ENCODE assay signal across 1 cellular context in the genomic region with DNA sequence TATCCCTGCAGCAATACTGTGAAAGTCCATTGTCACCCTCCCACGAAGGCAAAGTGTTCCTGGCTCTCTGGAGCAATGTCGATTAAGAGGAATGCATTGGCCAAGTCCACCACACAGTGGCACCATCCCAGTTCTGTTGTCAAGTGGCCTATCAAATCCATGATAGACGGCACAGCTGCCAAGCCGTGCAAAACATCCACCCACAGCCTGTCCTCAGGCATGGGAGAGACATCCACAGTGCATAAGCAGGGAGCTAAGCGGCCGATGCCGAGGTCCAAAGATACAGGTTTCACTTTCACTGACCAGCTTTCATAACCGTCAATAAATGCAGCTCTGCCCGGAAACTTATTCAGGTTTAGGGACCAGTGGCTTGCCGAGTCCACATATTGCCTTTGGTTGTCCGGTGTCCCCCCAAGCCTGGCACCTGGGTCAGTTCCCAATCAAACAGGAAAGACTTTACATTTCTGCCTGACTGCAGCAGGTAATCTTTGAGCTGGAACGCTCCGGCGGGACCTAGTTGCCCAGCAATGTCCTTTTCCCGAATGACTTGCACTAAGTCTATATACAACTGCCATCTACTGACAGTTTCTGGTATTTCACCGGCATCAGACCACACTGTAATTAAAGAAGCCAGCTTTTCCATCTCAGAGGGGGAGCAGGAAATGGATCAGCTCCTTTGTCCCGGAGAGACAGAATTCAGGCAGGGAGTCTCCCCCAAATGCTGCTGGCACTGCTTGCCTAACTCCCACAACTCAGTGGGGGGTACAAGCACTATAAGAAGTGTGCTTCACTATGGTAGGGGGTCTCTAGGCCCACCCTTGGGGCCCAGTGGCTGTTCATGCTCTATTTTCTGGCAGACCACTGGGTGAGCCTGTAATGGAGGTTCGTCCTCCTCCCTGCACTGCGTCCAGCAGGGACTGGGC.
A peak's percentile ranks its signal among the peaks of the same experiment; 100 is the strongest.
TF ChIP-seq lines count a peak whose summit lies in the region.

No MANE protein-coding gene starts in this region.

TF ChIP-seq in HEK293, 187 proteins besides CTCF, POLR2A, EP300 and RAD21 (continued from another document):
- TF ChIP-seq, protein P1, sequence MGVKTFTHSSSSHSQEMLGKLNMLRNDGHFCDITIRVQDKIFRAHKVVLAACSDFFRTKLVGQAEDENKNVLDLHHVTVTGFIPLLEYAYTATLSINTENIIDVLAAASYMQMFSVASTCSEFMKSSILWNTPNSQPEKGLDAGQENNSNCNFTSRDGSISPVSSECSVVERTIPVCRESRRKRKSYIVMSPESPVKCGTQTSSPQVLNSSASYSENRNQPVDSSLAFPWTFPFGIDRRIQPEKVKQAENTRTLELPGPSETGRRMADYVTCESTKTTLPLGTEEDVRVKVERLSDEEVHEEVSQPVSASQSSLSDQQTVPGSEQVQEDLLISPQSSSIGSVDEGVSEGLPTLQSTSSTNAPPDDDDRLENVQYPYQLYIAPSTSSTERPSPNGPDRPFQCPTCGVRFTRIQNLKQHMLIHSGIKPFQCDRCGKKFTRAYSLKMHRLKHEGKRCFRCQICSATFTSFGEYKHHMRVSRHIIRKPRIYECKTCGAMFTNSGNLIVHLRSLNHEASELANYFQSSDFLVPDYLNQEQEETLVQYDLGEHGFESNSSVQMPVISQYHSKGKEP (tag by site-specific recombination; IDR thresholded peaks at IDR 0.05): no peak
- peak; percentile 50; the same call in 1 of the 2 replicates for TF ChIP-seq ZSCAN30 (tag by site-specific recombination; IDR thresholded peaks at IDR 0.05)
- TF ChIP-seq ZNF600 (tag by site-specific recombination; IDR thresholded peaks at IDR 0.05): peak; percentile 84
- TF ChIP-seq IKZF3 (tag by site-specific recombination; IDR thresholded peaks at IDR 0.05): peak; percentile 39; the same call in 1 of the 2 replicates
- TF ChIP-seq SCRT2 (tag by site-specific recombination; IDR thresholded peaks at IDR 0.05): peak; percentile 26; the same call in 1 of the 2 replicates
- TF ChIP-seq ZNF366 (tag by site-specific recombination; conservative IDR thresholded peaks at IDR 0.05): peak; percentile 13; the same call in 1 of the 2 replicates
- no peak for TF ChIP-seq ZNF596 (tag by site-specific recombination; IDR thresholded peaks at IDR 0.05)
- TF ChIP-seq ZBTB17 (tag by site-specific recombination; IDR thresholded peaks at IDR 0.05): peak; percentile 95
- TF ChIP-seq, protein P2, sequence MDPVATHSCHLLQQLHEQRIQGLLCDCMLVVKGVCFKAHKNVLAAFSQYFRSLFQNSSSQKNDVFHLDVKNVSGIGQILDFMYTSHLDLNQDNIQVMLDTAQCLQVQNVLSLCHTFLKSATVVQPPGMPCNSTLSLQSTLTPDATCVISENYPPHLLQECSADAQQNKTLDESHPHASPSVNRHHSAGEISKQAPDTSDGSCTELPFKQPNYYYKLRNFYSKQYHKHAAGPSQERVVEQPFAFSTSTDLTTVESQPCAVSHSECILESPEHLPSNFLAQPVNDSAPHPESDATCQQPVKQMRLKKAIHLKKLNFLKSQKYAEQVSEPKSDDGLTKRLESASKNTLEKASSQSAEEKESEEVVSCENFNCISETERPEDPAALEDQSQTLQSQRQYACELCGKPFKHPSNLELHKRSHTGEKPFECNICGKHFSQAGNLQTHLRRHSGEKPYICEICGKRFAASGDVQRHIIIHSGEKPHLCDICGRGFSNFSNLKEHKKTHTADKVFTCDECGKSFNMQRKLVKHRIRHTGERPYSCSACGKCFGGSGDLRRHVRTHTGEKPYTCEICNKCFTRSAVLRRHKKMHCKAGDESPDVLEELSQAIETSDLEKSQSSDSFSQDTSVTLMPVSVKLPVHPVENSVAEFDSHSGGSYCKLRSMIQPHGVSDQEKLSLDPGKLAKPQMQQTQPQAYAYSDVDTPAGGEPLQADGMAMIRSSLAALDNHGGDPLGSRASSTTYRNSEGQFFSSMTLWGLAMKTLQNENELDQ (tag by site-specific recombination; IDR thresholded peaks at IDR 0.05; ENCODE audit: low read depth): no peak
- TF ChIP-seq ZNF501 (tag by site-specific recombination; IDR thresholded peaks at IDR 0.05): peak; percentile 67; the same call in 1 of the 2 replicates
- TF ChIP-seq ZNF561 (tag by site-specific recombination; IDR thresholded peaks at IDR 0.05; ENCODE audit: borderline replicate concordance): 0 out of 2 replicates have a peak, but pooled peaks have one; percentile 41
- TF ChIP-seq, protein P3, sequence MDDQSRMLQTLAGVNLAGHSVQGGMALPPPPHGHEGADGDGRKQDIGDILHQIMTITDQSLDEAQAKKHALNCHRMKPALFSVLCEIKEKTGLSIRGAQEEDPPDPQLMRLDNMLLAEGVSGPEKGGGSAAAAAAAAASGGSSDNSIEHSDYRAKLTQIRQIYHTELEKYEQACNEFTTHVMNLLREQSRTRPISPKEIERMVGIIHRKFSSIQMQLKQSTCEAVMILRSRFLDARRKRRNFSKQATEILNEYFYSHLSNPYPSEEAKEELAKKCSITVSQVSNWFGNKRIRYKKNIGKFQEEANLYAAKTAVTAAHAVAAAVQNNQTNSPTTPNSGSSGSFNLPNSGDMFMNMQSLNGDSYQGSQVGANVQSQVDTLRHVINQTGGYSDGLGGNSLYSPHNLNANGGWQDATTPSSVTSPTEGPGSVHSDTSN (CRISPR knock-in tag; IDR thresholded peaks at IDR 0.05): peak; percentile 82
- TF ChIP-seq ZNF2 (tag by site-specific recombination; IDR thresholded peaks at IDR 0.05): peak; percentile 95
- TF ChIP-seq, protein P4, sequence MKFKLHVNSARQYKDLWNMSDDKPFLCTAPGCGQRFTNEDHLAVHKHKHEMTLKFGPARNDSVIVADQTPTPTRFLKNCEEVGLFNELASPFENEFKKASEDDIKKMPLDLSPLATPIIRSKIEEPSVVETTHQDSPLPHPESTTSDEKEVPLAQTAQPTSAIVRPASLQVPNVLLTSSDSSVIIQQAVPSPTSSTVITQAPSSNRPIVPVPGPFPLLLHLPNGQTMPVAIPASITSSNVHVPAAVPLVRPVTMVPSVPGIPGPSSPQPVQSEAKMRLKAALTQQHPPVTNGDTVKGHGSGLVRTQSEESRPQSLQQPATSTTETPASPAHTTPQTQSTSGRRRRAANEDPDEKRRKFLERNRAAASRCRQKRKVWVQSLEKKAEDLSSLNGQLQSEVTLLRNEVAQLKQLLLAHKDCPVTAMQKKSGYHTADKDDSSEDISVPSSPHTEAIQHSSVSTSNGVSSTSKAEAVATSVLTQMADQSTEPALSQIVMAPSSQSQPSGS (tag by site-specific recombination; IDR thresholded peaks at IDR 0.05; ENCODE audit: low read depth): no peak
- no peak for TF ChIP-seq ZNF747 (tag by site-specific recombination; IDR thresholded peaks at IDR 0.05)
- TF ChIP-seq EGR2 (tag by site-specific recombination; IDR thresholded peaks at IDR 0.05; ENCODE audit: low read depth): 0 out of 2 replicates have a peak, but pooled peaks have one; percentile 30
- peak; percentile 31; the same call in 1 of the 2 replicates for TF ChIP-seq ZNF394 (tag by site-specific recombination; IDR thresholded peaks at IDR 0.05; ENCODE audit: borderline replicate concordance)
- peak; percentile 8; the same call in 1 of the 2 replicates for TF ChIP-seq ZNF660 (tag by site-specific recombination; IDR thresholded peaks at IDR 0.05)
- no peak for TF ChIP-seq ZNF768 (tag by site-specific recombination; IDR thresholded peaks at IDR 0.05)
- TF ChIP-seq ZNF223 (tag by site-specific recombination; IDR thresholded peaks at IDR 0.05): peak; percentile 79
- TF ChIP-seq, protein P5, sequence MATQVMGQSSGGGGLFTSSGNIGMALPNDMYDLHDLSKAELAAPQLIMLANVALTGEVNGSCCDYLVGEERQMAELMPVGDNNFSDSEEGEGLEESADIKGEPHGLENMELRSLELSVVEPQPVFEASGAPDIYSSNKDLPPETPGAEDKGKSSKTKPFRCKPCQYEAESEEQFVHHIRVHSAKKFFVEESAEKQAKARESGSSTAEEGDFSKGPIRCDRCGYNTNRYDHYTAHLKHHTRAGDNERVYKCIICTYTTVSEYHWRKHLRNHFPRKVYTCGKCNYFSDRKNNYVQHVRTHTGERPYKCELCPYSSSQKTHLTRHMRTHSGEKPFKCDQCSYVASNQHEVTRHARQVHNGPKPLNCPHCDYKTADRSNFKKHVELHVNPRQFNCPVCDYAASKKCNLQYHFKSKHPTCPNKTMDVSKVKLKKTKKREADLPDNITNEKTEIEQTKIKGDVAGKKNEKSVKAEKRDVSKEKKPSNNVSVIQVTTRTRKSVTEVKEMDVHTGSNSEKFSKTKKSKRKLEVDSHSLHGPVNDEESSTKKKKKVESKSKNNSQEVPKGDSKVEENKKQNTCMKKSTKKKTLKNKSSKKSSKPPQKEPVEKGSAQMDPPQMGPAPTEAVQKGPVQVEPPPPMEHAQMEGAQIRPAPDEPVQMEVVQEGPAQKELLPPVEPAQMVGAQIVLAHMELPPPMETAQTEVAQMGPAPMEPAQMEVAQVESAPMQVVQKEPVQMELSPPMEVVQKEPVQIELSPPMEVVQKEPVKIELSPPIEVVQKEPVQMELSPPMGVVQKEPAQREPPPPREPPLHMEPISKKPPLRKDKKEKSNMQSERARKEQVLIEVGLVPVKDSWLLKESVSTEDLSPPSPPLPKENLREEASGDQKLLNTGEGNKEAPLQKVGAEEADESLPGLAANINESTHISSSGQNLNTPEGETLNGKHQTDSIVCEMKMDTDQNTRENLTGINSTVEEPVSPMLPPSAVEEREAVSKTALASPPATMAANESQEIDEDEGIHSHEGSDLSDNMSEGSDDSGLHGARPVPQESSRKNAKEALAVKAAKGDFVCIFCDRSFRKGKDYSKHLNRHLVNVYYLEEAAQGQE (tag by site-specific recombination; IDR thresholded peaks at IDR 0.05): peak; percentile 46; the same call in 1 of the 2 replicates
- TF ChIP-seq ZFHX2 (tag by site-specific recombination; conservative IDR thresholded peaks at IDR 0.05): peak; percentile 28; the same call in 1 of the 2 replicates
- TF ChIP-seq PRDM10 (tag by site-specific recombination; IDR thresholded peaks at IDR 0.05): peak; percentile 52
